Comparison of ENCODE assay signal across 8 cellular contexts in the genomic region with DNA sequence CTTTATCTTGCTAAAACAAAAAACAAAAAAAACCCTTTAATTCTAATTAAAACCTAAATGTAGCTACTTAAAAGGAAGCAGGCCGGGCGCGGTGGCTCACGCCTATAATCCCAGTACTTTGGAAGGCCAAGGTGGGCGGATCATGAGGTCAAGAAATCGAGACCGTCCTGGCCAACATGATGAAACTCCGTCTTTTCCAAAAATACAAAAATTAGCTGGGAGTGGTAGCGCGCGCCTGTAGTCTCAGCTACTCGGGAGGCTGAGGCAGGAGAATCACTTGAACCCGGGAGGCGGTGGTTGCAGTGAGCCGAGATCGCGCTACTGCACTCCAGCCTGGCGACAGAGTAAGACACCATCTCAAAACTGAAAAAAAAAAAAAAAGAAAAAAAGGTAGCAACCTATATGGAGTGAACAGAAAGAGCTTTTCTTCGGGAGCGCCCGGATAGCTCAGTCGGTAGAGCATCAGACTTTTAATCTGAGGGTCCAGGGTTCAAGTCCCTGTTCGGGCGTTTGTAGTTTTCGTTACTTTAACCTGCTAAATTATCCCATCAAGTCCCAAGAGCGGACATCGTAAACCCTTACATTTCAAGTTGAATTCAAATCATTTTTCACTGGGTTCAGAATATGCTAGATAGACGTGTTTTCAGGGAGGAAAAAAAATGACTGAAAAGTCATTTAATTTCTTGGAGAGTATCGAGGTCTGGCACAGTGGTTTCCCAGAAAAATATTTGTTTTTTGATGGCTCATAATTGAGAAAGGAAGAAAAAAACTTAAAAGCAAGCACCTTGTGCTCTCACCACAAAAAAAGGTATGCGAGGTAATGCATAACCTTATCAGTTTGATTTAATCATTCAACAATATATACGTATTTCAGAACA. TPM values are rescaled to one million over a fixed set of nuclear protein-coding genes. Genes with fewer than 3 reads are reported as not detected.
DNase-seq lines count a peak whose midpoint lies in the region; ATAC-seq and TF ChIP-seq lines count a peak whose summit lies in the region.

No MANE protein-coding gene starts in this region.

- peak overlapping the region; percentile 91 for H3K4me3 Mint-ChIP-seq in activated B cell treated with CpG ODN at 0.5 μM for 24 hours

- H3K36me3 ChIP-seq in colonic mucosa = no peaks in the 10 kb centered on the region

- no peaks in the 10 kb centered on the region for H3K4me1 ChIP-seq in colonic mucosa

- H3K36me3 Mint-ChIP-seq in activated B cell treated with CpG ODN at 0.5 μM for 24 hours (ENCODE audit: low read depth) = peaks cover 10% of the 10 kb centered on the region

- no peak overlapping the region for H3K27ac ChIP-seq in AG04450 (ENCODE audit: low read depth, low read length)
- peak overlapping the region; percentile 80 for H3K27ac ChIP-seq in colonic mucosa

- ATAC-seq in GM19023 (IDR thresholded peaks at IDR 0.05; ENCODE audit: unreplicated experiment) (peak; percentile 72), HG03280 (IDR thresholded peaks at IDR 0.05; ENCODE audit: unreplicated experiment) (peak; percentile 65), activated B cell treated with CpG ODN at 0.5 μM for 24 hours (ENCODE audit: low read depth) (peak; percentile 77), left lobe of liver (peak; percentile 79)

- CTCF ChIA-PET in AG04450 (lab: Charles Lee) = interaction anchor here (0.7 to 19.8 kb wide), 7 partner anchors 13 to 805 kb away, joined by 3 to 483 read pairs (median 42); a partner anchor contains a TSS
- CTCF ChIA-PET in activated B cell treated with CpG ODN at 0.5 μM for 24 hours (lab: Charles Lee) = interaction anchor here (0.7 to 19.8 kb wide), 13 partner anchors 8 to 301 kb away, joined by 3 to 1006 read pairs (median 4); a partner anchor contains a TSS

- H3K27me3 ChIP-seq in AG04450 (ENCODE audit: control insufficient read depth, insufficient read depth, low read length) = no peaks in the 10 kb centered on the region
- no peaks in the 10 kb centered on the region for H3K27me3 ChIP-seq in colonic mucosa

- H3K27ac Mint-ChIP-seq in activated B cell treated with CpG ODN at 0.5 μM for 24 hours = peak overlapping the region; percentile 99

- TF ChIP-seq CTCF in AG04450 (IDR thresholded peaks at IDR 0.05; ENCODE audit: low read depth, low read length) (no peak), activated B cell treated with CpG ODN at 0.5 μM for 24 hours (IDR thresholded peaks at IDR 0.05) (no peak), colonic mucosa (IDR thresholded peaks at IDR 0.05) (no peak)

- H3K9ac ChIP-seq in colonic mucosa (ENCODE audit: low read depth in 2 of 2, low read length in 2 of 2) = peak overlapping the region; percentile 28 to 80

- H3K27me3 Mint-ChIP-seq in activated B cell treated with CpG ODN at 0.5 μM for 24 hours = peaks cover 5% of the 10 kb centered on the region

- H3K9me3 ChIP-seq in AG04450 (ENCODE audit: control insufficient read depth, insufficient read depth, low read length) (no peaks in the 10 kb centered on the region), colonic mucosa (no peaks in the 10 kb centered on the region)

- intact Hi-C loops in activated B cell treated with CpG ODN at 0.5 μM for 24 hours (cut with micrococcal nuclease) (loop anchor here (2.0 to 5.0 kb wide), 3 partner anchors 24 to 300 kb away; no protein-coding TSS in a partner anchor), colonic mucosa (cut with DNase I) (no loop called here)

- DNase-seq in AG04450 (ENCODE audit: low read depth, low spot score) = peak; percentile 89
- peak; percentile 73 for DNase-seq in NCI-H226
- peak; percentile 37 for DNase-seq in activated B cell treated with CpG ODN at 0.5 μM for 24 hours
- peak; percentile 81 for DNase-seq in colonic mucosa
- DNase-seq in left lobe of liver (ENCODE audit: low spot score) = peak; percentile 76
- peak; percentile 77 to 82 for DNase-seq in stimulated activated CD4-positive, alpha-beta T cell treated with anti-CD3 and anti-CD28 coated beads, Interleukin-2, amount 100 ng/mL, for 24 hours

- H3K4me3 ChIP-seq in AG04450 (ENCODE audit: low read depth, low read length) (peak overlapping the region; percentile 57), colonic mucosa (peak overlapping the region; percentile 45)

- POLR2A ChIA-PET in AG04450 (lab: Yijun Ruan, JAX) = interaction anchor here (0.5 to 2.9 kb wide), 5 partner anchors 10 to 1249 kb away, joined by 3 to 33 read pairs (median 5); a partner anchor contains a TSS
- POLR2A ChIA-PET in activated B cell treated with CpG ODN at 0.5 μM for 24 hours (lab: Charles Lee) = interaction anchor here (0.6 to 5.8 kb wide), 25 partner anchors 10 to 1216 kb away, joined by 3 to 133 read pairs (median 6); a partner anchor contains a TSS

- H3K9me3 Mint-ChIP-seq in activated B cell treated with CpG ODN at 0.5 μM for 24 hours = no peaks in the 10 kb centered on the region

- H3K4me1 Mint-ChIP-seq in activated B cell treated with CpG ODN at 0.5 μM for 24 hours = peaks cover 73% of the 10 kb centered on the region

RNA-seq across cellular contexts. Expression of a gene that starts 9.9 kb away (rescaled TPM):
- polyA plus RNA-seq in AG04450 (2011; rRNA removed) = 16.3 and 21.4 TPM in 2 replicates
- polyA minus RNA-seq in AG04450 (2011; rRNA and poly(A)+ RNA removed) = 31.4 and 53.9 TPM in 2 replicates
- total RNA-seq in activated B cell treated with CpG ODN at 0.5 μM for 24 hours (221 and 264 TPM in 2 replicates), colonic mucosa (10 to 100 TPM; 43.7 to 49.8 TPM), left lobe of liver (27.4 TPM)

RNA-seq across cellular contexts. Expression of a gene that starts 11.7 kb away (rescaled TPM):
- polyA plus RNA-seq in AG04450 (2011; rRNA removed) = 4.9 and 6.3 TPM in 2 replicates
- polyA minus RNA-seq in AG04450 (2011; rRNA and poly(A)+ RNA removed) = 16.2 and 16.9 TPM in 2 replicates
- total RNA-seq in activated B cell treated with CpG ODN at 0.5 μM for 24 hours (127 and 151 TPM in 2 replicates), colonic mucosa (10 to 100 TPM; 67.6 to 85.5 TPM), left lobe of liver (14.8 TPM)

Comparison
In these comparisons a context has a peak if more than half of its experiments do, and no peak if none do; other contexts are left out.
1. DNase-seq: peak in every context shown above with its lines; median percentile 89 in AG04450; 81 in colonic mucosa; 80 in stimulated activated CD4-positive, alpha-beta T cell treated with anti-CD3 and anti-CD28 coated beads, Interleukin-2, amount 100 ng/mL, for 24 hours; 76 in left lobe of liver; 73 in NCI-H226; 37 in activated B cell treated with CpG ODN at 0.5 μM for 24 hours.